ENCODE assay signal across 10 cellular contexts in the genomic region with DNA sequence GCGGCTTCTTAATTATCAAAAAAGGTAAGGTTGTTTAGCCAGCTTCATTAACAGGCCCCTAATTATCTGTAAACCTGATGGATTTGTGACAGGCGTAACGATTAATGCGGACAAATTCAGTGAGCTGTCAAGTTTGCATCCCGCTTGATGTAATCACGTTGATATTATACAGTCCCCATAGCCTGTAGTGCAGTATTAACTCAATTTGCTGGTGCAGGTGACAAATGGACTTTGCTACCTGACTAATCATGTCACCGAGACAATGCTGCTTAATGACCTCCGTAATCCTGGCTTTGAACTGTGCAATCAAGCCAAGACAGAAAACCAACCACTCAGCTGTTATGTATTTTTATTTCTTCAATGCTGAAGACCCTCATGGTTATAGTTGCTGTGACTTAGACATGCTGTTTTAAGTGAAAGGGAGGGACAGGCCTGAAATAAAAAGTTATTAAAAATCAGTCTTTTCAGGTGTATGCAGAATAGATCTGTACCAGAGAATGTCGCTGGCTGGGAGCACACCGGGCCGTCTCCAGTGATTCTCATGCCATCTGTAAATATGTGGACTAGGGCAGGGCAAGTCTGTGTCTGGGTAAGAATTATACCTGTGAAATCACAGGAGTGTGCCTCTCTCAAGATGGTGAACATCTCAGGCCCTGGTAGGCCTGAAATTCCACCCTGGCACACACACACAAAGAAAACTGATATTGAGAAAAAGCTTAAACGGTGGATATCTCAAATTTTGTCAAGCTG. TPM values are rescaled to one million over a fixed set of nuclear protein-coding genes. Genes with fewer than 3 reads are reported as not detected.
DNase-seq lines count a peak whose midpoint lies in the region; ATAC-seq, FAIRE-seq and TF ChIP-seq lines count a peak whose summit lies in the region.
"Had no signal": no experiment of that assay in that cellular context is flagged by ENCODE, and none has a peak within 500 bp of the region (broad histone marks: within the 10 kb centered on the region; RNA-seq: fewer than 3 reads in every experiment).

No MANE protein-coding gene starts in this region.

- POLR2A ChIA-PET in activated B cell treated with CpG ODN at 0.5 μM for 24 hours (lab: Charles Lee), result no interaction called here

- peaks cover 10% of the 10 kb centered on the region for H3K4me1 ChIP-seq in keratinocyte (ENCODE audit: control insufficient read depth, extremely low read depth, insufficient read depth, low read length)
- H3K4me1 ChIP-seq: SJCRH30 had no signal

- no peaks in the 10 kb centered on the region for H3K9me1 ChIP-seq in keratinocyte (ENCODE audit: control insufficient read depth, extremely low read depth, insufficient read depth, low read length)

- peak overlapping the region; percentile 50 for H3K27ac Mint-ChIP-seq in activated T-cell treated with anti-CD3 and anti-CD28 coated beads, Interleukin-2, amount 50 U/mL, for 24 hours
- no peak overlapping the region for H3K27ac Mint-ChIP-seq in activated B cell treated with CpG ODN at 0.5 μM for 24 hours
- peak overlapping the region in 1 of 2 donors; percentile 19 for H3K27ac Mint-ChIP-seq in stimulated activated naive CD8-positive, alpha-beta T cell treated with anti-CD3 and anti-CD28 coated beads, Interleukin-15, amount 100 ng/mL, for 72 hours

- no peak for ATAC-seq in activated B cell treated with CpG ODN at 0.5 μM for 24 hours (ENCODE audit: low read depth)
- no peak for ATAC-seq in stimulated activated naive CD8-positive, alpha-beta T cell treated with anti-CD3 and anti-CD28 coated beads, Interleukin-15, amount 100 ng/mL, for 72 hours

- H4K20me1 ChIP-seq in keratinocyte (ENCODE audit: control insufficient read depth, extremely low read depth, insufficient read depth, low read length), result no peaks in the 10 kb centered on the region

- peaks cover 11% of the 10 kb centered on the region for H3K79me2 ChIP-seq in keratinocyte (ENCODE audit: control insufficient read depth, insufficient read depth, low read length)

- no peak overlapping the region for H3K4me3 ChIP-seq in keratinocyte (ENCODE audit: control insufficient read depth in 2 of 3, extremely low read depth in 1 of 3, insufficient read depth in 2 of 3, low read depth in 1 of 3, low read length in 3 of 3)
- H3K4me3 ChIP-seq: SJCRH30 had no signal

- no peak overlapping the region for H3K4me3 Mint-ChIP-seq in activated T-cell treated with anti-CD3 and anti-CD28 coated beads, Interleukin-2, amount 50 U/mL, for 24 hours
- peak overlapping the region; percentile 41 for H3K4me3 Mint-ChIP-seq in activated B cell treated with CpG ODN at 0.5 μM for 24 hours
- H3K4me3 Mint-ChIP-seq in stimulated activated naive CD8-positive, alpha-beta T cell treated with anti-CD3 and anti-CD28 coated beads, Interleukin-15, amount 100 ng/mL, for 72 hours, result peak overlapping the region; percentile 18 to 22

- H2AFZ ChIP-seq in keratinocyte (ENCODE audit: control insufficient read depth, low read length), result peak overlapping the region; percentile 0

- H3K36me3 Mint-ChIP-seq in activated T-cell treated with anti-CD3 and anti-CD28 coated beads, Interleukin-2, amount 50 U/mL, for 24 hours (ENCODE audit: low read depth), result peaks cover 17% of the 10 kb centered on the region
- peaks cover 11% of the 10 kb centered on the region for H3K36me3 Mint-ChIP-seq in activated B cell treated with CpG ODN at 0.5 μM for 24 hours (ENCODE audit: low read depth)

- FAIRE-seq in keratinocyte (lab: Jason Lieb, UNC), result peak; percentile 53

- no peak overlapping the region for H3K4me2 ChIP-seq in keratinocyte (ENCODE audit: control insufficient read depth, extremely low read depth, insufficient read depth, low read depth, low read length)

- H3K4me1 Mint-ChIP-seq in activated T-cell treated with anti-CD3 and anti-CD28 coated beads, Interleukin-2, amount 50 U/mL, for 24 hours (ENCODE audit: low read depth), result peaks cover 70% of the 10 kb centered on the region
- H3K4me1 Mint-ChIP-seq in activated B cell treated with CpG ODN at 0.5 μM for 24 hours, result peaks cover 37% of the 10 kb centered on the region
- H3K4me1 Mint-ChIP-seq in stimulated activated naive CD8-positive, alpha-beta T cell treated with anti-CD3 and anti-CD28 coated beads, Interleukin-15, amount 100 ng/mL, for 72 hours, result peaks cover 72% of the 10 kb centered on the region

- intact Hi-C loops in activated B cell treated with CpG ODN at 0.5 μM for 24 hours (cut with micrococcal nuclease), result loop anchor here (5.0 to 10.0 kb wide), 2 partner anchors 560 to 1607 kb away; partner anchors contain the start of gene ZNF236

- H3K36me3 ChIP-seq in keratinocyte (ENCODE audit: control insufficient read depth in 2 of 2, extremely low read depth in 1 of 2, insufficient read depth in 2 of 2, low read length in 2 of 2), result no peaks in the 10 kb centered on the region
- H3K36me3 ChIP-seq: SJCRH30 had no signal

- no peak for DNase-seq in activated T-cell treated with anti-CD3 and anti-CD28 coated beads, Interleukin-2, amount 50 U/mL, for 24 hours
- no peak for DNase-seq in activated T-cell treated with anti-CD3 and anti-CD28 coated beads, Interleukin-2, amount 50 U/mL, for 48 hours
- DNase-seq in activated B cell treated with CpG ODN at 0.5 μM for 24 hours (no peak), keratinocyte (ENCODE audit: low read depth, low spot score) (no peak), NCI-H1436 treated with DMSO at 0.1 percent for 48 hours (lab: John Stamatoyannopoulos, UW) (no peak), NCI-H2196 (lab: John Stamatoyannopoulos, UW; ENCODE audit: unreplicated experiment) (no peak)
- no peak for DNase-seq in stimulated activated naive CD8-positive, alpha-beta T cell treated with anti-CD3 and anti-CD28 coated beads, Interleukin-15, amount 100 ng/mL, for 72 hours
- DNase-seq in stimulated activated CD4-positive, alpha-beta T cell treated with anti-CD3 and anti-CD28 coated beads, Interleukin-15, amount 100 ng/mL, for 24 hours, result no peak
- DNase-seq: NCI-H1694, SJCRH30 had no signal

- H3K9me3 ChIP-seq in keratinocyte (ENCODE audit: control insufficient read depth, low read depth, low read length), result no peaks in the 10 kb centered on the region
- H3K9me3 ChIP-seq: SJCRH30 had no signal

- dilution Hi-C loops in keratinocyte (cut with MboI; ENCODE audit: extremely low pct_ligation_motif_present, low sequenced_read_pairs), result no loop called here

- H3K27me3 Mint-ChIP-seq in activated T-cell treated with anti-CD3 and anti-CD28 coated beads, Interleukin-2, amount 50 U/mL, for 24 hours, result no peaks in the 10 kb centered on the region
- H3K27me3 Mint-ChIP-seq in activated B cell treated with CpG ODN at 0.5 μM for 24 hours, result no peaks in the 10 kb centered on the region
- no peaks in the 10 kb centered on the region for H3K27me3 Mint-ChIP-seq in stimulated activated naive CD8-positive, alpha-beta T cell treated with anti-CD3 and anti-CD28 coated beads, Interleukin-15, amount 100 ng/mL, for 72 hours

- H3K27me3 ChIP-seq in keratinocyte (ENCODE audit: control insufficient read depth, extremely low read depth, insufficient read depth, low read length), result no peaks in the 10 kb centered on the region
- H3K27me3 ChIP-seq: SJCRH30 had no signal

- H3K9me3 Mint-ChIP-seq in activated T-cell treated with anti-CD3 and anti-CD28 coated beads, Interleukin-2, amount 50 U/mL, for 24 hours, result no peaks in the 10 kb centered on the region
- no peaks in the 10 kb centered on the region for H3K9me3 Mint-ChIP-seq in activated B cell treated with CpG ODN at 0.5 μM for 24 hours
- no peaks in the 10 kb centered on the region for H3K9me3 Mint-ChIP-seq in stimulated activated naive CD8-positive, alpha-beta T cell treated with anti-CD3 and anti-CD28 coated beads, Interleukin-15, amount 100 ng/mL, for 72 hours

- TF ChIP-seq CTCF in activated B cell treated with CpG ODN at 0.5 μM for 24 hours (IDR thresholded peaks at IDR 0.05) (no peak), keratinocyte (optimal IDR thresholded peaks at IDR 0.05 in 1 of 3, IDR thresholded peaks at IDR 0.05 in 1 of 3, conservative IDR thresholded peaks at IDR 0.05 in 1 of 3; ENCODE audit: extremely low read depth in 1 of 3, insufficient read depth in 2 of 3, low read length in 3 of 3) (no peak)

- H3K27ac ChIP-seq in keratinocyte (ENCODE audit: control insufficient read depth, insufficient read depth, low read length), result no peak overlapping the region
- H3K27ac ChIP-seq: SJCRH30 had no signal

- CTCF ChIA-PET in activated B cell treated with CpG ODN at 0.5 μM for 24 hours (lab: Charles Lee), result no interaction called here

- no peak overlapping the region for H3K9ac ChIP-seq in keratinocyte (ENCODE audit: control insufficient read depth, extremely low read depth, insufficient read depth, low read length)

RNA-seq across cellular contexts. Expression of gene TSHZ1, which starts 4.3 kb away (rescaled TPM):
- total RNA-seq in activated B cell treated with CpG ODN at 0.5 μM for 24 hours, result 7.9 and 8.6 TPM in 2 replicates
- 1.3 to 2.2 TPM (median 1.6 TPM) in 3 replicates for polyA plus RNA-seq in keratinocyte
- polyA plus RNA-seq in keratinocyte (2011; ENCODE audit: low read depth), result 2.9 TPM
- polyA plus RNA-seq in keratinocyte (2011; cell fraction: cytosol; rRNA removed), result 1.9 and 2.4 TPM in 2 replicates
- 3.4 and 4.0 TPM in 2 replicates for polyA plus RNA-seq in keratinocyte (2011; cell fraction: nucleus; rRNA removed)
- 2.7 and 4.3 TPM in 2 replicates for polyA plus RNA-seq in keratinocyte (2012; ENCODE audit: low replicate concordance)
- polyA minus RNA-seq in keratinocyte, result 2.0 to 6.8 TPM (median 3.3 TPM) in 3 replicates
- 2.3 TPM for polyA minus RNA-seq in keratinocyte (2011; cell fraction: cytosol; rRNA and poly(A)+ RNA removed)
- polyA minus RNA-seq in keratinocyte (2011; cell fraction: nucleus; rRNA and poly(A)+ RNA removed), result 2.0 and 3.4 TPM in 2 replicates

RNA-seq across cellular contexts. Expression of gene PTGR3, which starts 6.0 kb away (rescaled TPM):
- 19.0 and 19.3 TPM in 2 replicates for total RNA-seq in activated B cell treated with CpG ODN at 0.5 μM for 24 hours
- 22.2 to 25.2 TPM (median 22.5 TPM) in 3 replicates for polyA plus RNA-seq in keratinocyte
- 8.2 TPM for polyA plus RNA-seq in keratinocyte (2011; ENCODE audit: low read depth)
- 22.3 and 25.2 TPM in 2 replicates for polyA plus RNA-seq in keratinocyte (2011; cell fraction: cytosol; rRNA removed)
- 25.0 and 27.0 TPM in 2 replicates for polyA plus RNA-seq in keratinocyte (2011; cell fraction: nucleus; rRNA removed)
- 14.8 and 17.2 TPM in 2 replicates for polyA plus RNA-seq in keratinocyte (2012; ENCODE audit: low replicate concordance)
- polyA minus RNA-seq in keratinocyte, result 14.9 to 30.2 TPM (median 28.5 TPM) in 3 replicates
- 9.6 TPM for polyA minus RNA-seq in keratinocyte (2011; cell fraction: cytosol; rRNA and poly(A)+ RNA removed)
- 9.0 and 14.8 TPM in 2 replicates for polyA minus RNA-seq in keratinocyte (2011; cell fraction: nucleus; rRNA and poly(A)+ RNA removed)
